ENCODE assay signal across 33 cellular contexts in the genomic region with DNA sequence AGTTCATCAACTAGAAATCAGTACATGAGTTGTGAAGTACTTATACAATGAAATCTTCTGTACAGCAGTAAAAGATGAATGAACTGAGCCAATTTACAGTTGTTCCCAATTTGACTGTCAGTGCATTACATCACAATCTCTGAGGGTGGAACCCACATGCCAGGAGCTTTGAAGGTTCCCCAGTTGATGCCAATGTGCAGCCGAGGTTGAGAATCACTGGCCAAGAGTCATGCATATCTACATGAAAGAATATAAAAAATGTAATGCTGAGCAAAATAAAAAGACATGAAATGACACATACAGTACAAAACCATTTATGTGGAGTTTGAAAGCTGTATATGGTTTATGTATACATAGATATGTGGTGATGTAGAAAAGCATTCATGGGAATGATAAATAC.
"Had no signal": no experiment of that assay in that cellular context is flagged by ENCODE, and none has a peak within 500 bp of the region (broad histone marks: within the 10 kb centered on the region; RNA-seq: fewer than 3 reads in every experiment).

No MANE protein-coding gene starts in this region.

- H3K4me3 Mint-ChIP-seq: activated naive CD4-positive, alpha-beta T cell treated with anti-CD3 and anti-CD28 coated beads for 36 hours; activated naive CD4-positive, alpha-beta T cell treated with anti-CD3 and anti-CD28 coated beads, Interleukin-2, amount 10 ng/mL, durations not matched to agents 7 days and 5 days; activated naive CD4-positive, alpha-beta T cell treated with anti-CD3 and anti-CD28 coated beads, Interleukin-2, amount 50 U/mL, for 24 hours; activated naive CD8-positive, alpha-beta T cell; activated naive CD8-positive, alpha-beta T cell treated with anti-CD3 and anti-CD28 coated beads for 36 hours; activated naive CD8-positive, alpha-beta T cell treated with anti-CD3 and anti-CD28 coated beads, Interleukin-2, amount 10 ng/mL, durations not matched to agents 7 days and 5 days; activated naive CD8-positive, alpha-beta T cell treated with anti-CD3 and anti-CD28 coated beads, Interleukin-2, amount 50 U/mL, for 24 hours; activated T-cell treated with anti-CD3 and anti-CD28 coated beads, Interleukin-2, amount 50 U/mL, for 24 hours; activated T-helper 1 cell treated with anti-CD3 and anti-CD28 coated beads, Interleukin-12 subunit alpha, Interleukin-12 subunit beta, Interleukin-2, Interleukin-4 antibody, amounts not matched to agents 30 ng/mL and 10 ng/mL and 1 ng/mL, durations not matched to agents 14 hours and 24 hours and 36 hours; activated T-helper 17 cell treated with anti-CD3 and anti-CD28 coated beads, Interleukin-2, amount 50 U/mL, for 72 hours; brain; central memory CD8-positive, alpha-beta T cell had no signal

- DNase-seq: activated effector memory CD4-positive, alpha-beta T cell treated with anti-CD3 and anti-CD28 coated beads, Interleukin-2, amount 50 U/mL, for 16 hours; activated effector memory CD4-positive, alpha-beta T cell treated with Interleukin-2 at 50 U/mL for 16 hours; activated gamma-delta T cell; activated gamma-delta T cell treated with Interleukin-2 at 50 U/mL for 16 hours; activated naive CD4-positive, alpha-beta T cell; activated naive CD4-positive, alpha-beta T cell treated with anti-CD3 and anti-CD28 coated beads for 36 hours; activated naive CD4-positive, alpha-beta T cell treated with anti-CD3 and anti-CD28 coated beads, Interleukin-2, amount 10 ng/mL, durations not matched to agents 7 days and 5 days; activated naive CD4-positive, alpha-beta T cell treated with anti-CD3 and anti-CD28 coated beads, Interleukin-2, amount 50 U/mL, for 16 hours; activated naive CD4-positive, alpha-beta T cell treated with Interleukin-2 at 50 U/mL for 16 hours; activated naive CD8-positive, alpha-beta T cell treated with anti-CD3 and anti-CD28 coated beads for 36 hours; activated naive CD8-positive, alpha-beta T cell treated with anti-CD3 and anti-CD28 coated beads, Interleukin-2, amount 10 ng/mL, durations not matched to agents 7 days and 5 days; activated naive CD8-positive, alpha-beta T cell treated with anti-CD3 and anti-CD28 coated beads, Interleukin-2, amount 50 U/mL, for 24 hours; activated T-cell treated with anti-CD3 and anti-CD28 coated beads, Interleukin-2, amount 50 U/mL, for 1 hour; activated T-cell treated with anti-CD3 and anti-CD28 coated beads, Interleukin-2, amount 50 U/mL, for 24 hours; activated T-cell treated with anti-CD3 and anti-CD28 coated beads, Interleukin-2, amount 50 U/mL, for 48 hours; adrenal gland; amniotic stem cell; amygdala; anterior cingulate cortex; aorta; body of pancreas; brain microvascular endothelial cell; caudate nucleus; central memory CD4-positive, alpha-beta T cell; cerebellar nuclear complex had no signal

- H3K27me3 Mint-ChIP-seq: activated naive CD4-positive, alpha-beta T cell treated with anti-CD3 and anti-CD28 coated beads, Interleukin-2, amount 10 ng/mL, durations not matched to agents 7 days and 5 days; activated naive CD8-positive, alpha-beta T cell treated with anti-CD3 and anti-CD28 coated beads, Interleukin-2, amount 10 ng/mL, durations not matched to agents 7 days and 5 days; activated naive CD8-positive, alpha-beta T cell treated with anti-CD3 and anti-CD28 coated beads, Interleukin-2, amount 50 U/mL, for 24 hours had no signal

- H3K27ac Mint-ChIP-seq: activated naive CD4-positive, alpha-beta T cell treated with anti-CD3 and anti-CD28 coated beads for 36 hours; activated naive CD4-positive, alpha-beta T cell treated with anti-CD3 and anti-CD28 coated beads, Interleukin-2, amount 10 ng/mL, durations not matched to agents 7 days and 5 days; activated naive CD4-positive, alpha-beta T cell treated with anti-CD3 and anti-CD28 coated beads, Interleukin-2, amount 50 U/mL, for 24 hours; activated naive CD4-positive, alpha-beta T cell treated with anti-CD3 and anti-CD28 coated beads, Interleukin-2, amount 50 U/mL, for 72 hours; activated naive CD8-positive, alpha-beta T cell; activated naive CD8-positive, alpha-beta T cell treated with anti-CD3 and anti-CD28 coated beads for 36 hours; activated naive CD8-positive, alpha-beta T cell treated with anti-CD3 and anti-CD28 coated beads, Interleukin-2, amount 10 ng/mL, durations not matched to agents 7 days and 5 days; activated naive CD8-positive, alpha-beta T cell treated with anti-CD3 and anti-CD28 coated beads, Interleukin-2, amount 50 U/mL, for 24 hours; activated T-cell treated with anti-CD3 and anti-CD28 coated beads, Interleukin-2, amount 50 U/mL, for 24 hours; activated T-helper 1 cell treated with anti-CD3 and anti-CD28 coated beads, Interleukin-12 subunit alpha, Interleukin-12 subunit beta, Interleukin-2, Interleukin-4 antibody, amounts not matched to agents 30 ng/mL and 10 ng/mL and 1 ng/mL, durations not matched to agents 14 hours and 24 hours and 36 hours; activated T-helper 17 cell treated with anti-CD3 and anti-CD28 coated beads, Interleukin-2, amount 50 U/mL, for 72 hours; activated T-helper 2 cell treated with anti-CD3 and anti-CD28 coated beads, Interferon-gamma antibody, Interleukin-2, Interleukin-4, amounts not matched to agents 10 μg/mL and 5 μg/mL and 100 μg/mL, durations not matched to agents 14 hours and 24 hours and 36 hours; brain had no signal

- H3K36me3 Mint-ChIP-seq: activated naive CD4-positive, alpha-beta T cell treated with anti-CD3 and anti-CD28 coated beads, Interleukin-2, amount 10 ng/mL, durations not matched to agents 7 days and 5 days; activated naive CD4-positive, alpha-beta T cell treated with anti-CD3 and anti-CD28 coated beads, Interleukin-2, amount 50 U/mL, for 24 hours; activated naive CD4-positive, alpha-beta T cell treated with anti-CD3 and anti-CD28 coated beads, Interleukin-2, amount 50 U/mL, for 72 hours; activated naive CD8-positive, alpha-beta T cell; activated naive CD8-positive, alpha-beta T cell treated with anti-CD3 and anti-CD28 coated beads for 36 hours; activated naive CD8-positive, alpha-beta T cell treated with anti-CD3 and anti-CD28 coated beads, Interleukin-2, amount 10 ng/mL, durations not matched to agents 7 days and 5 days; brain had no signal

- H3K4me1 Mint-ChIP-seq: activated naive CD4-positive, alpha-beta T cell treated with anti-CD3 and anti-CD28 coated beads, Interleukin-2, amount 10 ng/mL, durations not matched to agents 7 days and 5 days; activated naive CD4-positive, alpha-beta T cell treated with anti-CD3 and anti-CD28 coated beads, Interleukin-2, amount 50 U/mL, for 24 hours; activated T-helper 17 cell treated with anti-CD3 and anti-CD28 coated beads, Interleukin-2, amount 50 U/mL, for 72 hours had no signal

- H3K9me3 Mint-ChIP-seq: activated naive CD4-positive, alpha-beta T cell treated with anti-CD3 and anti-CD28 coated beads for 36 hours; activated naive CD4-positive, alpha-beta T cell treated with anti-CD3 and anti-CD28 coated beads, Interleukin-2, amount 10 ng/mL, durations not matched to agents 7 days and 5 days; activated naive CD4-positive, alpha-beta T cell treated with anti-CD3 and anti-CD28 coated beads, Interleukin-2, amount 50 U/mL, for 24 hours; activated naive CD4-positive, alpha-beta T cell treated with anti-CD3 and anti-CD28 coated beads, Interleukin-2, amount 50 U/mL, for 72 hours; activated naive CD8-positive, alpha-beta T cell treated with anti-CD3 and anti-CD28 coated beads for 36 hours; activated naive CD8-positive, alpha-beta T cell treated with anti-CD3 and anti-CD28 coated beads, Interleukin-2, amount 50 U/mL, for 24 hours; activated T-cell treated with anti-CD3 and anti-CD28 coated beads, Interleukin-2, amount 50 U/mL, for 24 hours; activated T-helper 1 cell treated with anti-CD3 and anti-CD28 coated beads, Interleukin-12 subunit alpha, Interleukin-12 subunit beta, Interleukin-2, Interleukin-4 antibody, amounts not matched to agents 30 ng/mL and 10 ng/mL and 1 ng/mL, durations not matched to agents 14 hours and 24 hours and 36 hours; activated T-helper 17 cell treated with anti-CD3 and anti-CD28 coated beads, Interleukin-2, amount 50 U/mL, for 72 hours; activated T-helper 2 cell treated with anti-CD3 and anti-CD28 coated beads, Interferon-gamma antibody, Interleukin-2, Interleukin-4, amounts not matched to agents 10 μg/mL and 5 μg/mL and 100 μg/mL, durations not matched to agents 14 hours and 24 hours and 36 hours; central memory CD8-positive, alpha-beta T cell had no signal

- ATAC-seq: activated naive CD8-positive, alpha-beta T cell treated with anti-CD3 and anti-CD28 coated beads, Interleukin-2, amount 50 U/mL, for 24 hours; activated T-helper 17 cell treated with anti-CD3 and anti-CD28 coated beads, Interleukin-2, amount 50 U/mL, for 72 hours; body of pancreas had no signal
